Comparison of ENCODE assay signal across 35 cellular contexts in the genomic region with DNA sequence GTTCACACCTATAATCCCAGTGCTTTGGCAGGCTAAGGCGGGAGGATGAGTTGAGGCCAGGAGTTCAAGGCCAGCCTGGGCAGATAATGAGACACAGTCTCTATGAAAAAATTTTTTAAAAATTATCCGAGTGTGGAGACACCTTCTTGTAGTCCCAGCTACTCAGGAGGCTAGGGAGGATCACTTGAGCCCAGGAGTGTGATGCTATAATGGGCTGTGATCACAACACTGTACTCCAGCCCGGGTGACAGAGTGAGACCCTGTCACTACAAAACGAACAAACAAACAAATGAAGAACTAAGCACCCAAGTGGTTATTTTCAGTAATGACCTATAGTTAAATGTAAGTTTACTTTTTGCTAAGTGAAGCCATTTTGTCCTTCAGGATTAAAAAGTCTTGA. TPM values are rescaled to one million over a fixed set of nuclear protein-coding genes. Genes with fewer than 3 reads are reported as not detected.
"Had no signal": no experiment of that assay in that cellular context is flagged by ENCODE, and none has a peak within 500 bp of the region (broad histone marks: within the 10 kb centered on the region; RNA-seq: fewer than 3 reads in every experiment).

No MANE protein-coding gene starts in this region.

- DNase-seq: Karpas-422, Kasumi-1, KG1, MG63, MM.1S, MV-4-11, NCI-H1048, NCI-H1092, NCI-H1092 treated with DMSO at 0.1 percent for 48 hours, NCI-H1105, NCI-H1105 treated with DMSO at 0.1 percent for 48 hours, NCI-H1417, NCI-H1417 treated with DMSO at 0.1 percent for 48 hours, NCI-H1436, NCI-H1436 treated with DMSO at 0.1 percent for 48 hours, NCI-H146, NCI-H1694, NCI-H1694 treated with DMSO at 0.1 percent for 48 hours, NCI-H187, NCI-H187 treated with DMSO at 0.1 percent for 48 hours, NCI-H1930, NCI-H2029, NCI-H2029 treated with DMSO at 0.1 percent for 48 hours, NCI-H2081, NCI-H2081 treated with DMSO at 0.1 percent for 48 hours, NCI-H2107, NCI-H2171, NCI-H2171 treated with DMSO at 0.1 percent for 48 hours, NCI-H2227 treated with DMSO at 0.1 percent for 48 hours, NCI-H226, NCI-H345, NCI-H446, NCI-H446 treated with DMSO at 0.1 percent for 48 hours had no signal

RNA-seq across cellular contexts. Expression of gene ANO5, which starts 32.3 kb away (rescaled TPM):
- total RNA-seq: LHCN-M2, MCF 10A had no signal
